ENCODE assay signal across 5 cellular contexts in genomic region chr1:6198646-6199297, GRCh38. TPM values are rescaled to one million over a fixed set of nuclear protein-coding genes. Genes with fewer than 3 reads are reported as not detected.
A peak's percentile ranks its signal among the peaks of the same experiment; 100 is the strongest.
DNase-seq lines count a peak whose midpoint lies in the region; ATAC-seq and TF ChIP-seq lines count a peak whose summit lies in the region.

No MANE protein-coding gene starts in this region.

- H3K4me1 ChIP-seq in fibroblast of lung (ENCODE audit: control insufficient read depth, extremely low read depth, insufficient read depth, low read length) = peaks cover 9% of the 10 kb centered on the region

- peak overlapping the region; percentile 86 for H3K4me2 ChIP-seq in fibroblast of lung (ENCODE audit: extremely low read depth, insufficient read depth, low read length)

- TF ChIP-seq CTCF in fibroblast of lung (conservative IDR thresholded peaks at IDR 0.05 in 1 of 2, IDR thresholded peaks at IDR 0.05 in 1 of 2; ENCODE audit: low read depth in 1 of 2, low read length in 2 of 2) = no peak

- H3K27me3 ChIP-seq in fibroblast of lung (ENCODE audit: control insufficient read depth, insufficient read depth, low read length) = no peaks in the 10 kb centered on the region

- DNase-seq in NAMALWA (ENCODE audit: low spot score) (peak; percentile 53), fibroblast of lung (ENCODE audit: low read depth in 2 of 2) (peak in 1 of 2 donors; percentile 18)
- no peak for DNase-seq in stimulated activated naive CD8-positive, alpha-beta T cell treated with anti-CD3 and anti-CD28 coated beads, Interleukin-15, amount 100 ng/mL, for 72 hours

- ATAC-seq in GM21619 (IDR thresholded peaks at IDR 0.05; ENCODE audit: unreplicated experiment) = peak; percentile 10
- peak; percentile 26 for ATAC-seq in stimulated activated naive CD8-positive, alpha-beta T cell treated with anti-CD3 and anti-CD28 coated beads, Interleukin-15, amount 100 ng/mL, for 72 hours
- ATAC-seq in GM18870 (IDR thresholded peaks at IDR 0.05; ENCODE audit: unreplicated experiment) = no peak

- peak overlapping the region; percentile 92 to 94 for H3K4me3 Mint-ChIP-seq in stimulated activated naive CD8-positive, alpha-beta T cell treated with anti-CD3 and anti-CD28 coated beads, Interleukin-15, amount 100 ng/mL, for 72 hours

- peaks cover 5% of the 10 kb centered on the region for H3K36me3 ChIP-seq in fibroblast of lung (ENCODE audit: control insufficient read depth, insufficient read depth, low read length)

- no peaks in the 10 kb centered on the region for H3K27me3 Mint-ChIP-seq in stimulated activated naive CD8-positive, alpha-beta T cell treated with anti-CD3 and anti-CD28 coated beads, Interleukin-15, amount 100 ng/mL, for 72 hours

- H3K4me3 ChIP-seq in fibroblast of lung (replicated peaks in 1 of 4; ENCODE audit: control extremely low read depth in 1 of 4, insufficient read depth in 1 of 4, low read depth in 3 of 4, low read length in 4 of 4) = peak overlapping the region; percentile 88 to 100 (median 93)

- no peak overlapping the region for H2AFZ ChIP-seq in fibroblast of lung (ENCODE audit: low read length)

- peaks cover 53% of the 10 kb centered on the region for H3K4me1 Mint-ChIP-seq in stimulated activated naive CD8-positive, alpha-beta T cell treated with anti-CD3 and anti-CD28 coated beads, Interleukin-15, amount 100 ng/mL, for 72 hours

- H3K27ac ChIP-seq in fibroblast of lung (ENCODE audit: insufficient read depth, low read length) = peak overlapping the region; percentile 85

- H3K27ac Mint-ChIP-seq in stimulated activated naive CD8-positive, alpha-beta T cell treated with anti-CD3 and anti-CD28 coated beads, Interleukin-15, amount 100 ng/mL, for 72 hours = peak overlapping the region; percentile 98

- peaks cover 46% of the 10 kb centered on the region for H3K79me2 ChIP-seq in fibroblast of lung (ENCODE audit: control insufficient read depth, insufficient read depth, low read length)

- no peaks in the 10 kb centered on the region for H4K20me1 ChIP-seq in fibroblast of lung (ENCODE audit: control insufficient read depth, extremely low read depth, insufficient read depth, low read length)

- peaks cover 0 to 4% of the 10 kb centered on the region in 2 donors for H3K9me3 Mint-ChIP-seq in stimulated activated naive CD8-positive, alpha-beta T cell treated with anti-CD3 and anti-CD28 coated beads, Interleukin-15, amount 100 ng/mL, for 72 hours

- H3K9me3 ChIP-seq in fibroblast of lung (ENCODE audit: control insufficient read depth, insufficient read depth, low read depth, low read length) = no peaks in the 10 kb centered on the region

- H3K9ac ChIP-seq in fibroblast of lung (ENCODE audit: insufficient read depth, low read length) = peak overlapping the region; percentile 96

RNA-seq across cellular contexts. Expression of gene RPL22, which starts 0.6 kb away (rescaled TPM):
- total RNA-seq in fibroblast of lung = 159 and 227 TPM in 2 replicates
- 300 and 369 TPM in 2 replicates for polyA plus RNA-seq in fibroblast of lung
- polyA plus RNA-seq in fibroblast of lung (2012) = 686 and 835 TPM in 2 replicates
- 2.9 and 3.7 TPM in 2 replicates for polyA minus RNA-seq in fibroblast of lung (ENCODE audit: low replicate concordance)

RNA-seq across cellular contexts. Expression of gene RNF207, which starts 7.1 kb away (rescaled TPM):
- 9.2 and 17.2 TPM in 2 replicates for total RNA-seq in fibroblast of lung
- 2.0 and 2.6 TPM in 2 replicates for polyA plus RNA-seq in fibroblast of lung
- 0.90 and 1.6 TPM in 2 replicates for polyA plus RNA-seq in fibroblast of lung (2012)
- polyA minus RNA-seq in fibroblast of lung (ENCODE audit: low replicate concordance) = 4.7 and 12.2 TPM in 2 replicates

RNA-seq across cellular contexts. Expression of gene CHD5, which starts 18.7 kb away (rescaled TPM):
- under 0.01 TPM in 2 replicates for total RNA-seq in fibroblast of lung
- 0.01 and 0.02 TPM in 2 replicates for polyA plus RNA-seq in fibroblast of lung
- 0.03 TPM in 2 replicates for polyA plus RNA-seq in fibroblast of lung (2012)
- polyA minus RNA-seq in fibroblast of lung (ENCODE audit: low replicate concordance) = not detected in 2 replicates

RNA-seq across cellular contexts. Expression of gene ICMT, which starts 37.0 kb away (rescaled TPM):
- 62.4 and 95.1 TPM in 2 replicates for total RNA-seq in fibroblast of lung
- polyA plus RNA-seq in fibroblast of lung = 91.1 and 95.8 TPM in 2 replicates
- 58.9 and 63.8 TPM in 2 replicates for polyA plus RNA-seq in fibroblast of lung (2012)
- polyA minus RNA-seq in fibroblast of lung (ENCODE audit: low replicate concordance) = 34.3 and 40.6 TPM in 2 replicates

RNA-seq across cellular contexts. Expression of gene HES3, which starts 45.2 kb away (rescaled TPM):
- not detected in 2 replicates for total RNA-seq in fibroblast of lung
- not detected in 2 replicates for polyA plus RNA-seq in fibroblast of lung
- polyA plus RNA-seq in fibroblast of lung (2012) = not detected in 2 replicates
- not detected in 2 replicates for polyA minus RNA-seq in fibroblast of lung (ENCODE audit: low replicate concordance)
